8 cellular contexts compared by ENCODE assay signal in genomic region chr11:86066606-86067229, GRCh38. TPM values are rescaled to one million over a fixed set of nuclear protein-coding genes. Genes with fewer than 3 reads are reported as not detected.
DNase-seq lines count a peak whose midpoint lies in the region; ATAC-seq and TF ChIP-seq lines count a peak whose summit lies in the region.

No MANE protein-coding gene starts in this region.

- no peak for TF ChIP-seq POLR2A in vagina (IDR thresholded peaks at IDR 0.05)

- H3K4me3 ChIP-seq in right atrium auricular region (peak overlapping the region; percentile 76 to 95), vagina (peak overlapping the region; percentile 91 to 98)

- no peak for TF ChIP-seq CTCF in right atrium auricular region (IDR thresholded peaks at IDR 0.05)
- no peak for TF ChIP-seq CTCF in vagina (IDR thresholded peaks at IDR 0.05)

- H3K4me1 ChIP-seq in right atrium auricular region, result peaks cover 0 to 62% of the 10 kb centered on the region in 2 donors
- H3K4me1 ChIP-seq in vagina, result peaks cover 58% of the 10 kb centered on the region

- DNase-seq in right atrium auricular region (ENCODE audit: low spot score) (no peak), left cardiac atrium (no peak), caudate nucleus (lab: John Stamatoyannopoulos, UW) (no peak), midbrain (lab: John Stamatoyannopoulos, UW) (peak; percentile 46), vagina (ENCODE audit: extremely low spot score in 2 of 2) (no peak), GM19238 (ENCODE audit: insufficient read length, low spot score) (no peak), GDM1 (lab: John Stamatoyannopoulos, UW) (no peak)
- DNase-seq in activated effector memory CD4-positive, alpha-beta T cell treated with anti-CD3 and anti-CD28 coated beads, Interleukin-2, amount 50 U/mL, for 16 hours, result no peak

- intact Hi-C loops in left cardiac atrium (cut with DNase I), result loop anchor here in 1 of 2 donors (5.0 kb wide), 1 partner anchor 126 kb away; no protein-coding TSS in a partner anchor
- intact Hi-C loops in vagina (cut with DNase I), result no loop called here

- H3K36me3 ChIP-seq in right atrium auricular region (no peaks in the 10 kb centered on the region), vagina (no peaks in the 10 kb centered on the region)

- no peak for ATAC-seq in left cardiac atrium

- H3K9me3 ChIP-seq in right atrium auricular region (no peaks in the 10 kb centered on the region), vagina (no peaks in the 10 kb centered on the region)

- H3K27me3 ChIP-seq in right atrium auricular region (no peaks in the 10 kb centered on the region), vagina (no peaks in the 10 kb centered on the region)

- H3K27ac ChIP-seq in right atrium auricular region (peak overlapping the region; percentile 96), caudate nucleus (ENCODE audit: low read depth, low read length) (peak overlapping the region; percentile 91), vagina (peak overlapping the region; percentile 97)

RNA-seq across cellular contexts. Expression of gene PICALM, which starts 2.2 kb away (rescaled TPM):
- total RNA-seq in right atrium auricular region (100 to 1,000 TPM; 166 to 286 TPM), left cardiac atrium (100 to 1,000 TPM; 148 to 260 TPM), vagina (237 TPM)
